13 cellular contexts compared by ENCODE assay signal in the genomic region with DNA sequence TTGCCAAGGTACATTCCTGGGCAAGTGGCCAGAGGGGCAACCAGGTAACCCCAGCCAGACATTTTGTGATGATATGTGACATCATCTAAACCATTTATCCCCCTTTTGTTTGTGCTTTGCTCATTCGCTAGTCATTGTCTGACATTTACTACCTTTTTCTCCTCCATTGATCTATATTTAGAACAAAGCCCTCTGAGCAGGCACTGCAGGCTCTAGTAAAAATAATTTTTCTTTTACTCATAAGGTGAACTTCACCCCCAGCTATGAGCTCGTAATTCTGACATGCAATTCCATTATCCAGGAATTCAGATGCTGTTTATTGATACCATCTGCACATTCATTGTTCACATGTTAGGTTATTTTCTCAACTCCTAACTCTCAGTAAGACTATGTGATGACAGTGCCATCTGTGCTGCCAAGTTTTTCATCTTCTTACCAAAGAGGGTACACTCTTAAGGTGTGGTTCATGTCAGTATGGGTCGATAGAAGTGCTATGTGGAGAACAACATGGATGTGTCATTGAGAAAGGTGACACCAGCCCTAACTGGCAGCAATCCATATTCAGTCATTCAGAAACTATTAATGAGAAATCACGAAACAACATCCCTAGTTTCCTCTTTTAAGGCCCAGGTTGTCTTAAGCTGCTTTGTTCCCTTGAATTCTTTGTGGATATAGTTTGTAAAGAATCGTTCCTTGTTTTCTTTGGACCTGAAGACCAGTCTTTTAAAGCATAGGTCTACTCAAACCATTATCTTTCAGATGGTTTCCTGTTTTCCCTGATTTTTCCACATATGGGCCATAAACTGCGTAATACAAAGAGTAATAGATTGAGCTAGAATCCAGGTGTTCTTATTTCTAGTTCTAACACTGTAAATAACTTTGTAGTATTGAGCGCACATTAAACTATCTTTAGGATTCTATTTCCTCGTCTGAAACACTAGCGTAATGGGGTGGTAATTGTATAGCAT.
DNase-seq lines count a peak whose midpoint lies in the region; ATAC-seq, FAIRE-seq and TF ChIP-seq lines count a peak whose summit lies in the region.
"Had no signal": no experiment of that assay in that cellular context is flagged by ENCODE, and none has a peak within 500 bp of the region (broad histone marks: within the 10 kb centered on the region; RNA-seq: fewer than 3 reads in every experiment).

No MANE protein-coding gene starts in this region.

- no peak overlapping the region for H3K4me3 Mint-ChIP-seq in osteocyte (ENCODE audit: unreplicated experiment)
- H3K4me3 Mint-ChIP-seq in activated T-helper 2 cell treated with anti-CD3 and anti-CD28 coated beads, Interferon-gamma antibody, Interleukin-2, Interleukin-4, amounts not matched to agents 10 μg/mL and 5 μg/mL and 100 μg/mL, durations not matched to agents 14 hours and 24 hours and 36 hours (ENCODE audit: low read depth), result no peak overlapping the region
- H3K4me3 Mint-ChIP-seq: activated T-helper 1 cell treated with anti-CD3 and anti-CD28 coated beads, Interleukin-12 subunit alpha, Interleukin-12 subunit beta, Interleukin-2, Interleukin-4 antibody, amounts not matched to agents 30 ng/mL and 10 ng/mL and 1 ng/mL, durations not matched to agents 14 hours and 24 hours and 36 hours; effector memory CD8-positive, alpha-beta T cell had no signal

- no peaks in the 10 kb centered on the region for H3K27me3 Mint-ChIP-seq in osteocyte (ENCODE audit: unreplicated experiment)
- H3K27me3 Mint-ChIP-seq in activated T-helper 2 cell treated with anti-CD3 and anti-CD28 coated beads, Interferon-gamma antibody, Interleukin-2, Interleukin-4, amounts not matched to agents 10 μg/mL and 5 μg/mL and 100 μg/mL, durations not matched to agents 14 hours and 24 hours and 36 hours (ENCODE audit: low read depth), result no peaks in the 10 kb centered on the region
- H3K27me3 Mint-ChIP-seq: effector memory CD8-positive, alpha-beta T cell had no signal

- FAIRE-seq in G401.6 (lab: Jason Lieb, UNC), result peak; percentile 99
- peak; percentile 87 for FAIRE-seq in endothelial cell of umbilical vein (lab: Jason Lieb, UNC)
- FAIRE-seq: TTC549 had no signal

- peak overlapping the region; percentile 74 for H3K27ac Mint-ChIP-seq in osteocyte (ENCODE audit: unreplicated experiment)
- no peak overlapping the region for H3K27ac Mint-ChIP-seq in activated T-helper 2 cell treated with anti-CD3 and anti-CD28 coated beads, Interferon-gamma antibody, Interleukin-2, Interleukin-4, amounts not matched to agents 10 μg/mL and 5 μg/mL and 100 μg/mL, durations not matched to agents 14 hours and 24 hours and 36 hours
- H3K27ac Mint-ChIP-seq: activated T-helper 1 cell treated with anti-CD3 and anti-CD28 coated beads, Interleukin-12 subunit alpha, Interleukin-12 subunit beta, Interleukin-2, Interleukin-4 antibody, amounts not matched to agents 30 ng/mL and 10 ng/mL and 1 ng/mL, durations not matched to agents 14 hours and 24 hours and 36 hours; effector memory CD8-positive, alpha-beta T cell had no signal

- TF ChIP-seq POLR2A in endothelial cell of umbilical vein (IDR thresholded peaks at IDR 0.05; ENCODE audit: low read depth, low read length), result peak; percentile 45

- H3K4me2 ChIP-seq in endothelial cell of umbilical vein (ENCODE audit: insufficient read depth, low read length), result peak overlapping the region; percentile 67

- H2AFZ ChIP-seq in endothelial cell of umbilical vein (ENCODE audit: low read depth, low read length), result peak overlapping the region; percentile 4

- intact Hi-C loops in endothelial cell of umbilical vein (cut with micrococcal nuclease) (loop anchor here (1.0 to 10.0 kb wide), 7 partner anchors 9 to 1312 kb away; a partner anchor contains a TSS), A673 (cut with micrococcal nuclease; ENCODE audit: unreplicated experiment) (no loop called here)
- intact Hi-C loops in activated T-helper 2 cell treated with anti-CD3 and anti-CD28 coated beads, Interferon-gamma antibody, Interleukin-2, Interleukin-4, amounts not matched to agents 10 μg/mL and 5 μg/mL and 100 μg/mL, durations not matched to agents 14 hours and 24 hours and 36 hours (cut with micrococcal nuclease), result no loop called here

- peak; percentile 5 for DNase-seq in NCI-H510A (lab: John Stamatoyannopoulos, UW)
- peak; percentile 86 for DNase-seq in endothelial cell of umbilical vein (ENCODE audit: low read depth, low spot score)
- DNase-seq in osteocyte (ENCODE audit: extremely low spot score, unreplicated experiment), result no peak
- DNase-seq in A673 (ENCODE audit: low spot score), result no peak
- DNase-seq in activated T-helper 2 cell treated with anti-CD3 and anti-CD28 coated beads, Interferon-gamma antibody, Interleukin-2, Interleukin-4, amounts not matched to agents 10 μg/mL and 5 μg/mL and 100 μg/mL, durations not matched to agents 14 hours and 24 hours and 36 hours (ENCODE audit: low spot score), result no peak
- no peak for DNase-seq in RPMI8226
- DNase-seq: effector memory CD8-positive, alpha-beta T cell; NCI-H526 treated with DMSO at 0.1 percent for 48 hours had no signal

- TF ChIP-seq CTCF in endothelial cell of umbilical vein (IDR thresholded peaks at IDR 0.05; ENCODE audit: extremely low read depth in 1 of 2, insufficient read depth in 1 of 2, low read depth in 1 of 2, low read length in 2 of 2) (no peak), osteocyte (IDR thresholded peaks at IDR 0.05) (no peak), A673 (conservative IDR thresholded peaks at IDR 0.05; ENCODE audit: low read depth, low read length) (no peak)

- BruUV-seq in endothelial cell of umbilical vein (replicated peaks; lab: Mats Ljungman, UMichigan) (no TSS peak), A673 (replicated peaks; lab: Mats Ljungman, UMichigan) (no TSS peak)

- dilution Hi-C loops in endothelial cell of umbilical vein (cut with MboI; ENCODE audit: extremely low pct_ligation_motif_present, low sequenced_read_pairs), result no loop called here

- peaks cover 2% of the 10 kb centered on the region for H3K36me3 Mint-ChIP-seq in osteocyte (ENCODE audit: unreplicated experiment)
- no peaks in the 10 kb centered on the region for H3K36me3 Mint-ChIP-seq in activated T-helper 2 cell treated with anti-CD3 and anti-CD28 coated beads, Interferon-gamma antibody, Interleukin-2, Interleukin-4, amounts not matched to agents 10 μg/mL and 5 μg/mL and 100 μg/mL, durations not matched to agents 14 hours and 24 hours and 36 hours (ENCODE audit: low read depth)

- H3K4me1 Mint-ChIP-seq in osteocyte (ENCODE audit: unreplicated experiment), result peaks cover 34% of the 10 kb centered on the region
- H3K4me1 Mint-ChIP-seq in activated T-helper 2 cell treated with anti-CD3 and anti-CD28 coated beads, Interferon-gamma antibody, Interleukin-2, Interleukin-4, amounts not matched to agents 10 μg/mL and 5 μg/mL and 100 μg/mL, durations not matched to agents 14 hours and 24 hours and 36 hours (ENCODE audit: low read depth), result no peaks in the 10 kb centered on the region

- H4K20me1 ChIP-seq in endothelial cell of umbilical vein (replicated peaks; ENCODE audit: control insufficient read depth, extremely low read depth, insufficient read depth, low read length), result no peaks in the 10 kb centered on the region

- POLR2A ChIA-PET in endothelial cell of umbilical vein (lab: Charles Lee), result interaction anchor here (2.4 kb wide), 1 partner anchor 10 kb away, joined by 10 read pairs; no protein-coding TSS in a partner anchor
- POLR2A ChIA-PET in A673 (lab: Charles Lee; ENCODE audit: low non-redundant PET), result no interaction called here

- H3K4me3 ChIP-seq in endothelial cell of umbilical vein (replicated peaks in 1 of 3; ENCODE audit: insufficient read depth in 1 of 3, low read depth in 1 of 3, low read length in 3 of 3) (peak overlapping the region in 1 of 3 experiments; percentile 51), A673 (ENCODE audit: low read depth, low read length, poor library complexity, severe bottlenecking) (no peak overlapping the region)
- H3K4me3 ChIP-seq: lung had no signal

- no peaks in the 10 kb centered on the region for H3K36me3 ChIP-seq in endothelial cell of umbilical vein (ENCODE audit: control insufficient read depth in 2 of 2, extremely low read depth in 1 of 2, insufficient read depth in 2 of 2, low read length in 2 of 2)
- no peaks in the 10 kb centered on the region for H3K36me3 ChIP-seq in A673 (ENCODE audit: insufficient read depth, low read length, poor library complexity, severe bottlenecking)

- no peaks in the 10 kb centered on the region for H3K9me3 Mint-ChIP-seq in osteocyte (ENCODE audit: unreplicated experiment)
- H3K9me3 Mint-ChIP-seq in activated T-helper 2 cell treated with anti-CD3 and anti-CD28 coated beads, Interferon-gamma antibody, Interleukin-2, Interleukin-4, amounts not matched to agents 10 μg/mL and 5 μg/mL and 100 μg/mL, durations not matched to agents 14 hours and 24 hours and 36 hours, result peaks cover 41% of the 10 kb centered on the region

- H3K79me2 ChIP-seq in endothelial cell of umbilical vein (ENCODE audit: control insufficient read depth, insufficient read depth, low read length), result peaks cover 2% of the 10 kb centered on the region

- ATAC-seq in HG02623 (IDR thresholded peaks at IDR 0.05; ENCODE audit: unreplicated experiment), result no peak
- ATAC-seq: effector memory CD8-positive, alpha-beta T cell had no signal

- peak overlapping the region; percentile 83 for H3K9ac ChIP-seq in endothelial cell of umbilical vein (replicated peaks; ENCODE audit: extremely low read depth, insufficient read depth, low read length)

- no peaks in the 10 kb centered on the region for H3K9me3 ChIP-seq in endothelial cell of umbilical vein (replicated peaks; ENCODE audit: control insufficient read depth, insufficient read depth, low read length)
- no peaks in the 10 kb centered on the region for H3K9me3 ChIP-seq in A673 (ENCODE audit: low read depth, low read length, poor library complexity, severe bottlenecking)

- no peaks in the 10 kb centered on the region for H3K9me1 ChIP-seq in endothelial cell of umbilical vein (replicated peaks; ENCODE audit: control insufficient read depth, extremely low read depth, insufficient read depth, low read length)

- H3K4me1 ChIP-seq in endothelial cell of umbilical vein (ENCODE audit: control insufficient read depth, extremely low read depth, insufficient read depth, low read length), result peaks cover 54% of the 10 kb centered on the region
- H3K4me1 ChIP-seq in A673 (ENCODE audit: insufficient read depth, low read length, poor library complexity, severe bottlenecking), result no peaks in the 10 kb centered on the region

- H3K27ac ChIP-seq in endothelial cell of umbilical vein (ENCODE audit: insufficient read depth, low read depth, low read length) (peak overlapping the region; percentile 96), A673 (ENCODE audit: low read depth, low read length, poor library complexity, severe bottlenecking) (no peak overlapping the region)

- CTCF ChIA-PET in endothelial cell of umbilical vein (lab: Charles Lee), result interaction anchor here (1.0 to 2.1 kb wide), 3 partner anchors 9 to 160 kb away, joined by 3 to 6 read pairs (median 5); no protein-coding TSS in a partner anchor
- CTCF ChIA-PET in A673 (lab: Charles Lee), result no interaction called here

- H3K27me3 ChIP-seq in endothelial cell of umbilical vein (ENCODE audit: control insufficient read depth in 2 of 2, insufficient read depth in 2 of 2, low read length in 2 of 2) (no peaks in the 10 kb centered on the region), A673 (replicated peaks; ENCODE audit: insufficient read depth, low read depth, low read length, poor library complexity) (no peaks in the 10 kb centered on the region)

Comparison
In these comparisons a context has a peak if more than half of its experiments do, and no peak if none do; other contexts are left out.
1. DNase-seq: peak in NCI-H510A (single experiment) and endothelial cell of umbilical vein (single experiment); none in osteocyte (single experiment), A673 (single experiment), activated T-helper 2 cell treated with anti-CD3 and anti-CD28 coated beads, Interferon-gamma antibody, Interleukin-2, Interleukin-4, amounts not matched to agents 10 μg/mL and 5 μg/mL and 100 μg/mL, durations not matched to agents 14 hours and 24 hours and 36 hours (single experiment) and RPMI8226 (single experiment).